28 cellular contexts compared by ENCODE assay signal in the genomic region with DNA sequence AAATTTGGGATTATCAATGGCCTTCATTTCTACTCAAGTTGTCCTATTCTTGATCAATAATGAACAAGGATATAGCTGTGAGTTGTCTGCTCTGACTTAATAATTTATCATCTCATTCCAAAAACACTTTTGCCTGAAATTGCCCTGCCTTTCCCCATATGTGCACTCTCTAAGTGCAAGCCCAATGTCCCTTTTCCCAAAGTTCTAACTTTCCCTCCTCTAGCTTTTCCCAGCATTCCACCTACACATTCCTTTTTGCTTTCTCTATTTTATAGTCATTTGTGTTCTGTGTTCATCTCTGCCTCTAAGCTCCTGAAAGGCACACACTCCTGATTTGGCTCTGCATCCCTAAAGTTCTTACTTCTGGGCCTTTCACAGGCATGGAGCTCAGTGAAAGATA. TPM values are rescaled to one million over a fixed set of nuclear protein-coding genes. Genes with fewer than 3 reads are reported as not detected.
"Had no signal": no experiment of that assay in that cellular context is flagged by ENCODE, and none has a peak within 500 bp of the region (broad histone marks: within the 10 kb centered on the region; RNA-seq: fewer than 3 reads in every experiment).

No MANE protein-coding gene starts in this region.

- H3K4me3 ChIP-seq: stomach, suprapubic skin, testis, thoracic aorta, thyroid gland, tibial artery, tibial nerve, transverse colon, upper lobe of left lung, upper lobe of right lung, uterus, vagina had no signal

- H3K36me3 ChIP-seq: stomach, suprapubic skin, thoracic aorta, thyroid gland, tibial artery, tibial nerve, transverse colon, upper lobe of left lung, upper lobe of right lung, uterus, vagina had no signal

- H3K4me3 Mint-ChIP-seq: stimulated activated effector memory CD8-positive, alpha-beta T cell treated with anti-CD3 and anti-CD28 coated beads, Interleukin-12 subunit alpha, Interleukin-12 subunit beta, amount 100 ng/mL, for 72 hours; stimulated activated memory B cell treated with anti-CD40 and anti-IgM and Interleukin-4, amounts not matched to agents 10 μg/mL and 1 μg/mL and 100 μg/mL, for 72 hours; stimulated activated naive B cell treated with anti-CD40 and anti-IgM and Interleukin-4, amounts not matched to agents 10 μg/mL and 1 μg/mL and 100 μg/mL, for 72 hours; stimulated activated naive CD8-positive, alpha-beta T cell treated with anti-CD3 and anti-CD28 coated beads, Interleukin-15, amount 100 ng/mL, for 72 hours; stimulated activated naive CD8-positive, alpha-beta T cell treated with anti-CD3 and anti-CD28 coated beads, Interleukin-15, Interleukin-2, amounts not matched to agents 100 ng/mL and 50 ng/mL, for 24 hours; type B pancreatic cell had no signal

- H3K27ac Mint-ChIP-seq: stimulated activated effector memory CD8-positive, alpha-beta T cell treated with anti-CD3 and anti-CD28 coated beads, Interleukin-12 subunit alpha, Interleukin-12 subunit beta, amount 100 ng/mL, for 72 hours; stimulated activated memory B cell treated with anti-CD40 and anti-IgM and Interleukin-4, amounts not matched to agents 10 μg/mL and 1 μg/mL and 100 μg/mL, for 72 hours; stimulated activated naive B cell treated with anti-CD40 and anti-IgM and Interleukin-4, amounts not matched to agents 10 μg/mL and 1 μg/mL and 100 μg/mL, for 72 hours; stimulated activated naive CD8-positive, alpha-beta T cell treated with anti-CD3 and anti-CD28 coated beads, Interleukin-15, amount 100 ng/mL, for 72 hours; stimulated activated naive CD8-positive, alpha-beta T cell treated with anti-CD3 and anti-CD28 coated beads, Interleukin-15, Interleukin-2, amounts not matched to agents 100 ng/mL and 50 ng/mL, for 24 hours; type B pancreatic cell had no signal

- H3K27me3 Mint-ChIP-seq: stimulated activated memory B cell treated with anti-CD40 and anti-IgM and Interleukin-4, amounts not matched to agents 10 μg/mL and 1 μg/mL and 100 μg/mL, for 72 hours; stimulated activated naive CD8-positive, alpha-beta T cell treated with anti-CD3 and anti-CD28 coated beads, Interleukin-15, amount 100 ng/mL, for 72 hours; stimulated activated naive CD8-positive, alpha-beta T cell treated with anti-CD3 and anti-CD28 coated beads, Interleukin-15, Interleukin-2, amounts not matched to agents 100 ng/mL and 50 ng/mL, for 24 hours had no signal

- H3K9me3 Mint-ChIP-seq: stimulated activated effector memory CD8-positive, alpha-beta T cell treated with anti-CD3 and anti-CD28 coated beads, Interleukin-12 subunit alpha, Interleukin-12 subunit beta, amount 100 ng/mL, for 72 hours; stimulated activated naive CD8-positive, alpha-beta T cell treated with anti-CD3 and anti-CD28 coated beads, Interleukin-15, amount 100 ng/mL, for 72 hours; stimulated activated naive CD8-positive, alpha-beta T cell treated with anti-CD3 and anti-CD28 coated beads, Interleukin-15, Interleukin-2, amounts not matched to agents 100 ng/mL and 50 ng/mL, for 24 hours; type B pancreatic cell had no signal

- H3K9me3 ChIP-seq: stomach, suprapubic skin, testis, thoracic aorta, thyroid gland, tibial artery, transverse colon, upper lobe of left lung, upper lobe of right lung, uterus, vagina had no signal

- H3K4me1 ChIP-seq: suprapubic skin, thyroid gland, transverse colon, upper lobe of left lung, upper lobe of right lung, uterus, vagina had no signal

- DNase-seq: stimulated activated CD4-positive, alpha-beta T cell treated with anti-CD3 and anti-CD28 coated beads, Interleukin-2, amount 100 ng/mL, for 48 hours; stimulated activated CD4-positive, alpha-beta T cell treated with anti-CD3 and anti-CD28 coated beads, Interleukin-4, amount 100 ng/mL, for 1 hour; stimulated activated CD4-positive, alpha-beta T cell treated with anti-CD3 and anti-CD28 coated beads, Interleukin-4, amount 100 ng/mL, for 24 hours; stimulated activated CD4-positive, alpha-beta T cell treated with anti-CD3 and anti-CD28 coated beads, Interleukin-4, amount 100 ng/mL, for 4 hours; stimulated activated CD8-positive, alpha-beta memory T cell treated with anti-CD3 and anti-CD28 coated beads, Interleukin-4, amount 100 ng/mL, for 48 hours; stimulated activated naive B cell treated with anti-CD40 and anti-IgM and Interleukin-4, amounts not matched to agents 10 μg/mL and 1 μg/mL and 100 μg/mL, for 72 hours; stimulated activated naive CD4-positive, alpha-beta T cell; stimulated activated naive CD4-positive, alpha-beta T cell treated with Interleukin-2 at 50 U/mL for 16 hours; stimulated activated naive CD8-positive, alpha-beta T cell treated with anti-CD3 and anti-CD28 coated beads, Interleukin-15, amount 100 ng/mL, for 72 hours; stimulated activated naive CD8-positive, alpha-beta T cell treated with anti-CD3 and anti-CD28 coated beads, Interleukin-15, Interleukin-2, amounts not matched to agents 100 U/mL and 50 U/mL, for 24 hours; stomach; substantia nigra; testis; thyroid gland; tibial artery; transverse colon; trophoblast cell; upper lobe of left lung; upper lobe of right lung; uterus had no signal

- H3K27ac ChIP-seq: stomach, suprapubic skin, testis, thoracic aorta, thyroid gland, tibial artery, tibial nerve, transverse colon, upper lobe of left lung, upper lobe of right lung, uterus, vagina had no signal

- H3K4me1 Mint-ChIP-seq: stimulated activated effector memory CD8-positive, alpha-beta T cell treated with anti-CD3 and anti-CD28 coated beads, Interleukin-12 subunit alpha, Interleukin-12 subunit beta, amount 100 ng/mL, for 72 hours; stimulated activated memory B cell treated with anti-CD40 and anti-IgM and Interleukin-4, amounts not matched to agents 10 μg/mL and 1 μg/mL and 100 μg/mL, for 72 hours; stimulated activated naive B cell treated with anti-CD40 and anti-IgM and Interleukin-4, amounts not matched to agents 10 μg/mL and 1 μg/mL and 100 μg/mL, for 72 hours had no signal

- H3K36me3 Mint-ChIP-seq: stimulated activated effector memory CD8-positive, alpha-beta T cell treated with anti-CD3 and anti-CD28 coated beads, Interleukin-12 subunit alpha, Interleukin-12 subunit beta, amount 100 ng/mL, for 72 hours; stimulated activated memory B cell treated with anti-CD40 and anti-IgM and Interleukin-4, amounts not matched to agents 10 μg/mL and 1 μg/mL and 100 μg/mL, for 72 hours; stimulated activated naive B cell treated with anti-CD40 and anti-IgM and Interleukin-4, amounts not matched to agents 10 μg/mL and 1 μg/mL and 100 μg/mL, for 72 hours; type B pancreatic cell had no signal

RNA-seq across cellular contexts. Expression of gene SUSD4, which starts 34.7 kb away (rescaled TPM):
- total RNA-seq: tibial nerve had no signal
